In the genomic region with DNA sequence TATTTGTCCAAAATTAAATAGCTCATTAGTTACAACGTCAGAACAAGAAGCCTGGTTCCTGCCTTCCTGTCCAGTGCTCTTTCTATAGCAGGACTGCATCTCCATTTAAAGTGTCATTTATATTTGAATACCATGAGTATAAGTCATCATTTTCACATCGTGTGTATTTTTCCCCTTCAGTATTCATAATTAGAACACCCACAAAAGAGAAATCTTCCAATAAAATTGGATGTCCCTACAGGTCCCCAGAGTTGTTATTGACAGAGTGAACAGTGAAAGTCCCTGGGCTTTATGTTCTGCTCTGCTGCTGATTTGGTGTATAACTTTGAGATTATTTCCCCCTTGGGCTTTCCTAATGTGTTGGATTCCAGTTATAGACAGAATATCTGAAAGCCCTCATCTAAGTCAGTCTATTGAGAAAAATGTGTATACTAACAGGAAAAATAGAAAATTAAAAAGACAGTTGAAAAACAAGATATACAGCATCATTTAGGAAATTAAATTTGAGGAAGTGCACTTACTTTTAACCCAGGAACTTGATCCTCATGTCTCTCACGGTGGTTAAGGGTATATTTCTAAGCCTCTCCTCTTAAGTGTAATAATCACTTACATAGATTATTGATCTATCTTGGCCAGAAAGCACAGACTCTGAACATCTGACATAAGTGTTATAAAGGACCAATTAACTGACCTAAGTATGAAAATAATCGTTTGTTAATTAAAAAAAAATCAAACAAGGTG, we compare ENCODE assay signal across 1 cellular context.
TF ChIP-seq lines count a peak whose summit lies in the region.

No MANE protein-coding gene starts in this region.

TF ChIP-seq in GM23338, 12 proteins besides CTCF, POLR2A, EP300 and RAD21 (continued from another document):
- TF ChIP-seq, protein P1, sequence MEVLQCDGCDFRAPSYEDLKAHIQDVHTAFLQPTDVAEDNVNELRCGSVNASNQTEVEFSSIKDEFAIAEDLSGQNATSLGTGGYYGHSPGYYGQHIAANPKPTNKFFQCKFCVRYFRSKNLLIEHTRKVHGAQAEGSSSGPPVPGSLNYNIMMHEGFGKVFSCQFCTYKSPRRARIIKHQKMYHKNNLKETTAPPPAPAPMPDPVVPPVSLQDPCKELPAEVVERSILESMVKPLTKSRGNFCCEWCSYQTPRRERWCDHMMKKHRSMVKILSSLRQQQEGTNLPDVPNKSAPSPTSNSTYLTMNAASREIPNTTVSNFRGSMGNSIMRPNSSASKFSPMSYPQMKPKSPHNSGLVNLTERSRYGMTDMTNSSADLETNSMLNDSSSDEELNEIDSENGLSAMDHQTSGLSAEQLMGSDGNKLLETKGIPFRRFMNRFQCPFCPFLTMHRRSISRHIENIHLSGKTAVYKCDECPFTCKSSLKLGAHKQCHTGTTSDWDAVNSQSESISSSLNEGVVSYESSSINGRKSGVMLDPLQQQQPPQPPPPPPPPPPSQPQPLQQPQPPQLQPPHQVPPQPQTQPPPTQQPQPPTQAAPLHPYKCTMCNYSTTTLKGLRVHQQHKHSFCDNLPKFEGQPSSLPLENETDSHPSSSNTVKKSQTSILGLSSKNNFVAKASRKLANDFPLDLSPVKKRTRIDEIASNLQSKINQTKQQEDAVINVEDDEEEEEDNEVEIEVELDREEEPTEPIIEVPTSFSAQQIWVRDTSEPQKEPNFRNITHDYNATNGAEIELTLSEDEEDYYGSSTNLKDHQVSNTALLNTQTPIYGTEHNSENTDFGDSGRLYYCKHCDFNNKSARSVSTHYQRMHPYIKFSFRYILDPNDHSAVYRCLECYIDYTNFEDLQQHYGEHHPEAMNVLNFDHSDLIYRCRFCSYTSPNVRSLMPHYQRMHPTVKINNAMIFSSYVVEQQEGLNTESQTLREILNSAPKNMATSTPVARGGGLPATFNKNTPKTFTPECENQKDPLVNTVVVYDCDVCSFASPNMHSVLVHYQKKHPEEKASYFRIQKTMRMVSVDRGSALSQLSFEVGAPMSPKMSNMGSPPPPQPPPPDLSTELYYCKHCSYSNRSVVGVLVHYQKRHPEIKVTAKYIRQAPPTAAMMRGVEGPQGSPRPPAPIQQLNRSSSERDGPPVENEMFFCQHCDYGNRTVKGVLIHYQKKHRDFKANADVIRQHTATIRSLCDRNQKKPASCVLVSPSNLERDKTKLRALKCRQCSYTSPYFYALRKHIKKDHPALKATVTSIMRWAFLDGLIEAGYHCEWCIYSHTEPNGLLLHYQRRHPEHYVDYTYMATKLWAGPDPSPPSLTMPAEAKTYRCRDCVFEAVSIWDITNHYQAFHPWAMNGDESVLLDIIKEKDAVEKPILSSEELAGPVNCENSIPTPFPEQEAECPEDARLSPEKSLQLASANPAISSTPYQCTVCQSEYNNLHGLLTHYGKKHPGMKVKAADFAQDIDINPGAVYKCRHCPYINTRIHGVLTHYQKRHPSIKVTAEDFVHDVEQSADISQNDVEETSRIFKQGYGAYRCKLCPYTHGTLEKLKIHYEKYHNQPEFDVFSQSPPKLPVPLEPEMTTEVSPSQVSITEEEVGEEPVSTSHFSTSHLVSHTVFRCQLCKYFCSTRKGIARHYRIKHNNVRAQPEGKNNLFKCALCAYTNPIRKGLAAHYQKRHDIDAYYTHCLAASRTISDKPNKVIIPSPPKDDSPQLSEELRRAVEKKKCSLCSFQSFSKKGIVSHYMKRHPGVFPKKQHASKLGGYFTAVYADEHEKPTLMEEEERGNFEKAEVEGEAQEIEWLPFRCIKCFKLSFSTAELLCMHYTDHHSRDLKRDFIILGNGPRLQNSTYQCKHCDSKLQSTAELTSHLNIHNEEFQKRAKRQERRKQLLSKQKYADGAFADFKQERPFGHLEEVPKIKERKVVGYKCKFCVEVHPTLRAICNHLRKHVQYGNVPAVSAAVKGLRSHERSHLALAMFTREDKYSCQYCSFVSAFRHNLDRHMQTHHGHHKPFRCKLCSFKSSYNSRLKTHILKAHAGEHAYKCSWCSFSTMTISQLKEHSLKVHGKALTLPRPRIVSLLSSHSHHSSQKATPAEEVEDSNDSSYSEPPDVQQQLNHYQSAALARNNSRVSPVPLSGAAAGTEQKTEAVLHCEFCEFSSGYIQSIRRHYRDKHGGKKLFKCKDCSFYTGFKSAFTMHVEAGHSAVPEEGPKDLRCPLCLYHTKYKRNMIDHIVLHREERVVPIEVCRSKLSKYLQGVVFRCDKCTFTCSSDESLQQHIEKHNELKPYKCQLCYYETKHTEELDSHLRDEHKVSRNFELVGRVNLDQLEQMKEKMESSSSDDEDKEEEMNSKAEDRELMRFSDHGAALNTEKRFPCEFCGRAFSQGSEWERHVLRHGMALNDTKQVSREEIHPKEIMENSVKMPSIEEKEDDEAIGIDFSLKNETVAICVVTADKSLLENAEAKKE (CRISPR knock-in tag; IDR thresholded peaks at IDR 0.05), result no peak
- TF ChIP-seq NANOG (IDR thresholded peaks at IDR 0.05; ENCODE audit: borderline replicate concordance), result no peak
- TF ChIP-seq POLR2AphosphoS5 (IDR thresholded peaks at IDR 0.05; ENCODE audit: low read depth), result no peak
- no peak for TF ChIP-seq STAT1 (IDR thresholded peaks at IDR 0.05; ENCODE audit: unreplicated experiment)
- TF ChIP-seq, protein P2, sequence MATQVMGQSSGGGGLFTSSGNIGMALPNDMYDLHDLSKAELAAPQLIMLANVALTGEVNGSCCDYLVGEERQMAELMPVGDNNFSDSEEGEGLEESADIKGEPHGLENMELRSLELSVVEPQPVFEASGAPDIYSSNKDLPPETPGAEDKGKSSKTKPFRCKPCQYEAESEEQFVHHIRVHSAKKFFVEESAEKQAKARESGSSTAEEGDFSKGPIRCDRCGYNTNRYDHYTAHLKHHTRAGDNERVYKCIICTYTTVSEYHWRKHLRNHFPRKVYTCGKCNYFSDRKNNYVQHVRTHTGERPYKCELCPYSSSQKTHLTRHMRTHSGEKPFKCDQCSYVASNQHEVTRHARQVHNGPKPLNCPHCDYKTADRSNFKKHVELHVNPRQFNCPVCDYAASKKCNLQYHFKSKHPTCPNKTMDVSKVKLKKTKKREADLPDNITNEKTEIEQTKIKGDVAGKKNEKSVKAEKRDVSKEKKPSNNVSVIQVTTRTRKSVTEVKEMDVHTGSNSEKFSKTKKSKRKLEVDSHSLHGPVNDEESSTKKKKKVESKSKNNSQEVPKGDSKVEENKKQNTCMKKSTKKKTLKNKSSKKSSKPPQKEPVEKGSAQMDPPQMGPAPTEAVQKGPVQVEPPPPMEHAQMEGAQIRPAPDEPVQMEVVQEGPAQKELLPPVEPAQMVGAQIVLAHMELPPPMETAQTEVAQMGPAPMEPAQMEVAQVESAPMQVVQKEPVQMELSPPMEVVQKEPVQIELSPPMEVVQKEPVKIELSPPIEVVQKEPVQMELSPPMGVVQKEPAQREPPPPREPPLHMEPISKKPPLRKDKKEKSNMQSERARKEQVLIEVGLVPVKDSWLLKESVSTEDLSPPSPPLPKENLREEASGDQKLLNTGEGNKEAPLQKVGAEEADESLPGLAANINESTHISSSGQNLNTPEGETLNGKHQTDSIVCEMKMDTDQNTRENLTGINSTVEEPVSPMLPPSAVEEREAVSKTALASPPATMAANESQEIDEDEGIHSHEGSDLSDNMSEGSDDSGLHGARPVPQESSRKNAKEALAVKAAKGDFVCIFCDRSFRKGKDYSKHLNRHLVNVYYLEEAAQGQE (IDR thresholded peaks at IDR 0.05; ENCODE audit: unreplicated experiment), result no peak
- TF ChIP-seq EZH2phosphoT487 (IDR thresholded peaks at IDR 0.05; ENCODE audit: unreplicated experiment), result no peak
